In genomic region chr16:5480796-5481195, GRCh38 we compare ENCODE assay signal across 6 cellular contexts.
"Had no signal": no experiment of that assay in that cellular context is flagged by ENCODE, and none has a peak within 500 bp of the region (broad histone marks: within the 10 kb centered on the region; RNA-seq: fewer than 3 reads in every experiment).

No MANE protein-coding gene starts in this region.

- FAIRE-seq: HTR-8/SVneo, K562 had no signal

- H3K4me3 ChIP-seq: K562 had no signal

- DNase-seq: IMR-90, KBM-7, KG1 had no signal

- ATAC-seq: K562 had no signal

- H3K27ac ChIP-seq: HL-60 had no signal
